11 cellular contexts compared by ENCODE assay signal in genomic region chr3:24042174-24042878, GRCh38.
A peak's percentile ranks its signal among the peaks of the same experiment; 100 is the strongest.
DNase-seq lines count a peak whose midpoint lies in the region; ATAC-seq and TF ChIP-seq lines count a peak whose summit lies in the region.
"Had no signal": no experiment of that assay in that cellular context is flagged by ENCODE, and none has a peak within 500 bp of the region (broad histone marks: within the 10 kb centered on the region; RNA-seq: fewer than 3 reads in every experiment).

No MANE protein-coding gene starts in this region.

- no peaks in the 10 kb centered on the region for H3K36me3 Mint-ChIP-seq in T-helper 17 cell (ENCODE audit: low read depth)
- H3K36me3 Mint-ChIP-seq: activated naive CD4-positive, alpha-beta T cell treated with anti-CD3 and anti-CD28 coated beads, Interleukin-2, amount 50 U/mL, for 72 hours had no signal

- H3K9ac ChIP-seq in adipocyte (ENCODE audit: low read length), result peak overlapping the region; percentile 68

- H3K27ac ChIP-seq in temporal lobe (ENCODE audit: low read depth, low read length), result peak overlapping the region; percentile 50

- no peak for ATAC-seq in T-helper 17 cell
- ATAC-seq in HG03460 (IDR thresholded peaks at IDR 0.05; ENCODE audit: unreplicated experiment), result no peak
- no peak for ATAC-seq in GM18861 (IDR thresholded peaks at IDR 0.05; ENCODE audit: unreplicated experiment)
- ATAC-seq: activated naive CD4-positive, alpha-beta T cell treated with anti-CD3 and anti-CD28 coated beads, Interleukin-2, amount 50 U/mL, for 72 hours; effector memory CD8-positive, alpha-beta T cell had no signal

- H3K27me3 ChIP-seq in adipocyte (replicated peaks; ENCODE audit: control insufficient read depth, insufficient read depth, low read length), result no peaks in the 10 kb centered on the region

- H3K4me3 Mint-ChIP-seq in T-helper 17 cell, result no peak overlapping the region
- H3K4me3 Mint-ChIP-seq: effector memory CD8-positive, alpha-beta T cell had no signal

- H3K36me3 ChIP-seq in adipocyte (ENCODE audit: control insufficient read depth, insufficient read depth, low read length, severe bottlenecking), result no peaks in the 10 kb centered on the region

- no peaks in the 10 kb centered on the region for H3K9me3 ChIP-seq in adipocyte (ENCODE audit: control insufficient read depth, low read length)
- no peaks in the 10 kb centered on the region for H3K9me3 ChIP-seq in T-helper 17 cell (ENCODE audit: control insufficient read depth, low read length, poor library complexity, severe bottlenecking)

- H3K4me1 Mint-ChIP-seq in T-helper 17 cell, result peaks cover 2% of the 10 kb centered on the region

- H3K27ac Mint-ChIP-seq in T-helper 17 cell, result no peak overlapping the region
- H3K27ac Mint-ChIP-seq: activated naive CD4-positive, alpha-beta T cell treated with anti-CD3 and anti-CD28 coated beads, Interleukin-2, amount 50 U/mL, for 72 hours; effector memory CD8-positive, alpha-beta T cell had no signal

- peaks cover 7% of the 10 kb centered on the region for H3K27me3 Mint-ChIP-seq in T-helper 17 cell
- H3K27me3 Mint-ChIP-seq: effector memory CD8-positive, alpha-beta T cell had no signal

- TF ChIP-seq CTCF in fibroblast of the aortic adventitia (IDR thresholded peaks at IDR 0.05; ENCODE audit: insufficient read depth, low read length), result no peak

- peaks cover 17% of the 10 kb centered on the region for H3K4me1 ChIP-seq in adipocyte (ENCODE audit: control insufficient read depth, insufficient read depth, low read length)

- peak overlapping the region; percentile 66 for H3K4me3 ChIP-seq in adipocyte (ENCODE audit: low read length)
- no peak overlapping the region for H3K4me3 ChIP-seq in fibroblast of the aortic adventitia (ENCODE audit: low read depth, low read length)

- DNase-seq in adipocyte (ENCODE audit: low read depth) (peak; percentile 61), fibroblast of the aortic adventitia (ENCODE audit: low read depth) (peak; percentile 78), mucosa of gallbladder (ENCODE audit: low spot score) (peak; percentile 25), T1000 (lab: John Stamatoyannopoulos, UW) (no peak), T-helper 17 cell (no peak)
- DNase-seq: effector memory CD8-positive, alpha-beta T cell; NCI-H2227 treated with DMSO at 0.1 percent for 48 hours had no signal

Comparison
In these comparisons a context has a peak if more than half of its experiments do, and no peak if none do; other contexts are left out.
1. DNase-seq: peak in adipocyte (single experiment), fibroblast of the aortic adventitia (single experiment) and mucosa of gallbladder (single experiment); none in T1000 (single experiment) and T-helper 17 cell (0 of 3).